17 cellular contexts compared by ENCODE assay signal in genomic region chr3:194272221-194272620, GRCh38.
DNase-seq lines count a peak whose midpoint lies in the region; ATAC-seq, FAIRE-seq and TF ChIP-seq lines count a peak whose summit lies in the region.
"Had no signal": no experiment of that assay in that cellular context is flagged by ENCODE, and none has a peak within 500 bp of the region (broad histone marks: within the 10 kb centered on the region; RNA-seq: fewer than 3 reads in every experiment).

No MANE protein-coding gene starts in this region.

- peak overlapping the region; percentile 92 for H3K27ac Mint-ChIP-seq in nephron progenitor cell
- H3K27ac Mint-ChIP-seq in activated CD8-positive, alpha-beta T cell treated with anti-CD3 and anti-CD28 coated beads for 36 hours, result no peak overlapping the region
- H3K27ac Mint-ChIP-seq: T-helper 17 cell had no signal

- CTCF ChIA-PET in activated CD8-positive, alpha-beta T cell treated with anti-CD3 and anti-CD28 coated beads for 36 hours (lab: Charles Lee), result interaction anchor here (1.6 kb wide), 1 partner anchor 44 kb away, joined by 5 read pairs; no protein-coding TSS in a partner anchor

- H3K27ac ChIP-seq in dorsolateral prefrontal cortex (peak overlapping the region in 54 of 59 donors; percentile 84 to 98 (median 93)), substantia nigra (ENCODE audit: low read depth, low read length, poor library complexity, severe bottlenecking) (peak overlapping the region; percentile 93)
- H3K27ac ChIP-seq: epithelial cell of prostate had no signal

- no peak for FAIRE-seq in HTR-8/SVneo (lab: Jason Lieb, UNC)
- FAIRE-seq: islet of Langerhans had no signal

- no peak overlapping the region for H3K4me3 Mint-ChIP-seq in nephron progenitor cell
- H3K4me3 Mint-ChIP-seq in activated T-cell treated with anti-CD3 and anti-CD28 coated beads, Interleukin-2, amount 50 U/mL, for 4 hours, result no peak overlapping the region
- no peak overlapping the region for H3K4me3 Mint-ChIP-seq in activated CD8-positive, alpha-beta T cell treated with anti-CD3 and anti-CD28 coated beads for 36 hours
- H3K4me3 Mint-ChIP-seq: T-helper 17 cell had no signal

- peak; percentile 68 for DNase-seq in SK-N-DZ (ENCODE audit: low spot score)
- peak in 2 of 10 donors; percentile 27 to 40 for DNase-seq in dorsolateral prefrontal cortex
- DNase-seq in nephron progenitor cell, result no peak
- DNase-seq in substantia nigra (lab: John Stamatoyannopoulos, UW), result no peak
- DNase-seq in AML-193 (lab: John Stamatoyannopoulos, UW), result no peak
- no peak for DNase-seq in activated T-cell treated with anti-CD3 and anti-CD28 coated beads, Interleukin-2, amount 50 U/mL, for 4 hours
- DNase-seq in HTR-8/SVneo (ENCODE audit: insufficient read length, low spot score), result no peak
- no peak for DNase-seq in activated CD8-positive, alpha-beta T cell treated with anti-CD3 and anti-CD28 coated beads for 36 hours
- DNase-seq: colonic mucosa, EL, IMR-90, NCI-H2081 treated with DMSO at 0.1 percent for 48 hours, NCI-H526 treated with DMSO at 0.1 percent for 48 hours, Peyer's patch, T-helper 17 cell had no signal

- ATAC-seq in activated T-cell treated with anti-CD3 and anti-CD28 coated beads, Interleukin-2, amount 50 U/mL, for 4 hours, result no peak
- ATAC-seq in activated CD8-positive, alpha-beta T cell treated with anti-CD3 and anti-CD28 coated beads for 36 hours, result no peak
- ATAC-seq: T-helper 17 cell had no signal

- H3K27me3 ChIP-seq in dorsolateral prefrontal cortex, result no peaks in the 10 kb centered on the region
- H3K27me3 ChIP-seq: colonic mucosa, Peyer's patch had no signal

- no peak overlapping the region for H3K4me3 ChIP-seq in dorsolateral prefrontal cortex
- H3K4me3 ChIP-seq: colonic mucosa, Peyer's patch had no signal

- POLR2A ChIA-PET in activated CD8-positive, alpha-beta T cell treated with anti-CD3 and anti-CD28 coated beads for 36 hours (lab: Charles Lee), result interaction anchor here (1.0 kb wide), 1 partner anchor 9 kb away, joined by 3 read pairs; no protein-coding TSS in a partner anchor

- intact Hi-C loops in dorsolateral prefrontal cortex (cut with DNase I), result loop anchor here in 1 of 2 donors (5.0 kb wide), 2 partner anchors 40 to 130 kb away; no protein-coding TSS in a partner anchor
- intact Hi-C loops in activated CD8-positive, alpha-beta T cell treated with anti-CD3 and anti-CD28 coated beads for 36 hours (cut with micrococcal nuclease), result no loop called here

- H3K27me3 Mint-ChIP-seq in nephron progenitor cell (ENCODE audit: low read depth, poor library complexity), result peaks cover 8% of the 10 kb centered on the region
- H3K27me3 Mint-ChIP-seq in activated T-cell treated with anti-CD3 and anti-CD28 coated beads, Interleukin-2, amount 50 U/mL, for 4 hours (ENCODE audit: low read depth), result peaks cover 11% of the 10 kb centered on the region
- H3K27me3 Mint-ChIP-seq in activated CD8-positive, alpha-beta T cell treated with anti-CD3 and anti-CD28 coated beads for 36 hours, result peaks cover 4% of the 10 kb centered on the region

- H3K4me1 Mint-ChIP-seq in nephron progenitor cell, result peaks cover 94% of the 10 kb centered on the region
- H3K4me1 Mint-ChIP-seq in activated T-cell treated with anti-CD3 and anti-CD28 coated beads, Interleukin-2, amount 50 U/mL, for 4 hours (ENCODE audit: low read depth), result peaks cover 10% of the 10 kb centered on the region
- H3K4me1 Mint-ChIP-seq in activated CD8-positive, alpha-beta T cell treated with anti-CD3 and anti-CD28 coated beads for 36 hours (ENCODE audit: low read depth), result peaks cover 4% of the 10 kb centered on the region

- H3K36me3 Mint-ChIP-seq in nephron progenitor cell (ENCODE audit: low read depth), result no peaks in the 10 kb centered on the region
- no peaks in the 10 kb centered on the region for H3K36me3 Mint-ChIP-seq in activated T-cell treated with anti-CD3 and anti-CD28 coated beads, Interleukin-2, amount 50 U/mL, for 4 hours (ENCODE audit: insufficient read depth)
- no peaks in the 10 kb centered on the region for H3K36me3 Mint-ChIP-seq in activated CD8-positive, alpha-beta T cell treated with anti-CD3 and anti-CD28 coated beads for 36 hours (ENCODE audit: low read depth)

- TF ChIP-seq CTCF in dorsolateral prefrontal cortex (IDR thresholded peaks at IDR 0.05 in 54 of 56, conservative IDR thresholded peaks at IDR 0.05 in 2 of 56; ENCODE audit: low read depth in 1 of 56, partially characterized antibody in 56 of 56) (no peak), nephron progenitor cell (IDR thresholded peaks at IDR 0.05) (no peak)
- no peak for TF ChIP-seq CTCF in activated CD8-positive, alpha-beta T cell treated with anti-CD3 and anti-CD28 coated beads for 36 hours (IDR thresholded peaks at IDR 0.05)

- no peaks in the 10 kb centered on the region for H3K9me3 Mint-ChIP-seq in nephron progenitor cell
- no peaks in the 10 kb centered on the region for H3K9me3 Mint-ChIP-seq in activated T-cell treated with anti-CD3 and anti-CD28 coated beads, Interleukin-2, amount 50 U/mL, for 4 hours
- H3K9me3 Mint-ChIP-seq in activated CD8-positive, alpha-beta T cell treated with anti-CD3 and anti-CD28 coated beads for 36 hours, result no peaks in the 10 kb centered on the region
